ENCODE assay signal across 1 cellular context in the genomic region with DNA sequence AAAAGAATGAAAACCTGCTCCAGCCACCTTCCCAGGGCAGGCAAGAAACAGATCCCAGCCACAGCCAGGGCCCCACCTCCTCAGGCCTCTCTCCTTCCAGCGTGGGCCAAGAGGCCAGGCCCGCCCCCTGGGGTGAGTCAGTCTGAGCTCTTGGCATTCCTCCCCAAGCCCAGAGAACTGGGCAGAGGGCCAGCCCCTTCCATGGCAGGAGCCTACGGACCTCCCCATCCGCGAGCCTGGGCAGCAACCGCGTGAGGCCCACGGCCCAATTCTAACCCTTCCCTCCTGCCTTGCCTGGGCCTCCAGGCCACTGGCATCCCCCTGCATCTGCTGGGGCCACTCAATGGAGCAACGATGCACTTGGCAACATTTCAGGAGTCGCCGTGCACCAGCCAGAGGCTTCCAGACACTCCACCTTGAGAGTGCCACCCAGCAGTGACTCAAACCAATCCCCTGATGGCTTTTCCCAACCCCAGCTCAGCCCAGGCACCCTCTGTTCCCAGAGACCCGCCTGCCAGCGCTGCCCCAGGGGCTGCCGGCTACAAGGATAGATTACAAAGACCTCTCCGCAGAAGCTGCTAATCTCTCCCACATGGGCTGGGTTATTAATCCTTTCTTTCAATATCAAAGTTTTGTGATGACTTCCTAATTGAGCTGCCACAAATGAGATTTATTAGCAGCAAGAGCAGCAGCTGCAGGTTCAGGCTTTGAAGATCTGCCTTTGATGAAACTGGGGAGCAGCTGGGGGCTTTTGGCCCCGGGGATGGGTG.
A peak's percentile ranks its signal among the peaks of the same experiment; 100 is the strongest.
TF ChIP-seq lines count a peak whose summit lies in the region.

No MANE protein-coding gene starts in this region.

TF ChIP-seq in HEK293, 187 proteins besides CTCF, POLR2A, EP300 and RAD21 (continued from another document and continues in another):
- TF ChIP-seq, protein P1, sequence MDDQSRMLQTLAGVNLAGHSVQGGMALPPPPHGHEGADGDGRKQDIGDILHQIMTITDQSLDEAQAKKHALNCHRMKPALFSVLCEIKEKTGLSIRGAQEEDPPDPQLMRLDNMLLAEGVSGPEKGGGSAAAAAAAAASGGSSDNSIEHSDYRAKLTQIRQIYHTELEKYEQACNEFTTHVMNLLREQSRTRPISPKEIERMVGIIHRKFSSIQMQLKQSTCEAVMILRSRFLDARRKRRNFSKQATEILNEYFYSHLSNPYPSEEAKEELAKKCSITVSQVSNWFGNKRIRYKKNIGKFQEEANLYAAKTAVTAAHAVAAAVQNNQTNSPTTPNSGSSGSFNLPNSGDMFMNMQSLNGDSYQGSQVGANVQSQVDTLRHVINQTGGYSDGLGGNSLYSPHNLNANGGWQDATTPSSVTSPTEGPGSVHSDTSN (CRISPR knock-in tag; IDR thresholded peaks at IDR 0.05), result 0 out of 2 replicates have a peak, but pooled peaks have one; percentile 42
- peak; percentile 56 for TF ChIP-seq KLF1 (tag by site-specific recombination; IDR thresholded peaks at IDR 0.05)
- TF ChIP-seq ZNF837 (tag by site-specific recombination; IDR thresholded peaks at IDR 0.05), result no peak
- no peak for TF ChIP-seq ZNF121 (tag by site-specific recombination; IDR thresholded peaks at IDR 0.05)
- no peak for TF ChIP-seq ZNF596 (tag by site-specific recombination; IDR thresholded peaks at IDR 0.05)
- no peak for TF ChIP-seq ZNF354C (tag by site-specific recombination; IDR thresholded peaks at IDR 0.05; ENCODE audit: borderline replicate concordance, low read depth)
- TF ChIP-seq KLF9 (tag by site-specific recombination; IDR thresholded peaks at IDR 0.05; ENCODE audit: low read depth), result peak; percentile 80
- TF ChIP-seq ZNF660 (tag by site-specific recombination; IDR thresholded peaks at IDR 0.05), result no peak
- TF ChIP-seq YY1 (tag by site-specific recombination; IDR thresholded peaks at IDR 0.05), result no peak
- no peak for TF ChIP-seq ZNF239 (tag by site-specific recombination; IDR thresholded peaks at IDR 0.05)
- peak; percentile 90 for TF ChIP-seq ZFP69B (tag by site-specific recombination; IDR thresholded peaks at IDR 0.05)
- TF ChIP-seq, protein P2, sequence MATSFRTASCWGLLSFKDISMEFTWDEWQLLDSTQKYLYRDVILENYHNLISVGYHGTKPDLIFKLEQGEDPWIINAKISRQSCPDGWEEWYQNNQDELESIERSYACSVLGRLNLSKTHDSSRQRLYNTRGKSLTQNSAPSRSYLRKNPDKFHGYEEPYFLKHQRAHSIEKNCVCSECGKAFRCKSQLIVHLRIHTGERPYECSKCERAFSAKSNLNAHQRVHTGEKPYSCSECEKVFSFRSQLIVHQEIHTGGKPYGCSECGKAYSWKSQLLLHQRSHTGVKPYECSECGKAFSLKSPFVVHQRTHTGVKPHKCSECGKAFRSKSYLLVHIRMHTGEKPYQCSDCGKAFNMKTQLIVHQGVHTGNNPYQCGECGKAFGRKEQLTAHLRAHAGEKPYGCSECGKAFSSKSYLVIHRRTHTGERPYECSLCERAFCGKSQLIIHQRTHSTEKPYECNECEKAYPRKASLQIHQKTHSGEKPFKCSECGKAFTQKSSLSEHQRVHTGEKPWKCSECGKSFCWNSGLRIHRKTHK (tag by site-specific recombination; IDR thresholded peaks at IDR 0.05), result no peak
- TF ChIP-seq MYNN (tag by site-specific recombination; IDR thresholded peaks at IDR 0.05; ENCODE audit: borderline replicate concordance), result no peak
- peak; percentile 35; the same call in 1 of the 2 replicates for TF ChIP-seq YY2 (tag by site-specific recombination; IDR thresholded peaks at IDR 0.05)
- TF ChIP-seq ZNF701 (tag by site-specific recombination; IDR thresholded peaks at IDR 0.05), result no peak
- no peak for TF ChIP-seq HOXD13 (CRISPR knock-in tag; IDR thresholded peaks at IDR 0.05; ENCODE audit: borderline replicate concordance)
- TF ChIP-seq, protein P3, sequence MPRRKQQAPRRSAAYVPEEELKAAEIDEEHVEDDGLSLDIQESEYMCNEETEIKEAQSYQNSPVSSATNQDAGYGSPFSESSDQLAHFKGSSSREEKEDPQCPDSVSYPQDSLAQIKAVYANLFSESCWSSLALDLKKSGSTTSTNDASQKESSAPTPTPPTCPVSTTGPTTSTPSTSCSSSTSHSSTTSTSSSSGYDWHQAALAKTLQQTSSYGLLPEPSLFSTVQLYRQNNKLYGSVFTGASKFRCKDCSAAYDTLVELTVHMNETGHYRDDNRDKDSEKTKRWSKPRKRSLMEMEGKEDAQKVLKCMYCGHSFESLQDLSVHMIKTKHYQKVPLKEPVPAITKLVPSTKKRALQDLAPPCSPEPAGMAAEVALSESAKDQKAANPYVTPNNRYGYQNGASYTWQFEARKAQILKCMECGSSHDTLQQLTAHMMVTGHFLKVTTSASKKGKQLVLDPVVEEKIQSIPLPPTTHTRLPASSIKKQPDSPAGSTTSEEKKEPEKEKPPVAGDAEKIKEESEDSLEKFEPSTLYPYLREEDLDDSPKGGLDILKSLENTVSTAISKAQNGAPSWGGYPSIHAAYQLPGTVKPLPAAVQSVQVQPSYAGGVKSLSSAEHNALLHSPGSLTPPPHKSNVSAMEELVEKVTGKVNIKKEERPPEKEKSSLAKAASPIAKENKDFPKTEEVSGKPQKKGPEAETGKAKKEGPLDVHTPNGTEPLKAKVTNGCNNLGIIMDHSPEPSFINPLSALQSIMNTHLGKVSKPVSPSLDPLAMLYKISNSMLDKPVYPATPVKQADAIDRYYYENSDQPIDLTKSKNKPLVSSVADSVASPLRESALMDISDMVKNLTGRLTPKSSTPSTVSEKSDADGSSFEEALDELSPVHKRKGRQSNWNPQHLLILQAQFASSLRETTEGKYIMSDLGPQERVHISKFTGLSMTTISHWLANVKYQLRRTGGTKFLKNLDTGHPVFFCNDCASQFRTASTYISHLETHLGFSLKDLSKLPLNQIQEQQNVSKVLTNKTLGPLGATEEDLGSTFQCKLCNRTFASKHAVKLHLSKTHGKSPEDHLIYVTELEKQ (tag by site-specific recombination; IDR thresholded peaks at IDR 0.05; ENCODE audit: borderline replicate concordance), result no peak; the same call in 1 of the 2 replicates
- TF ChIP-seq, protein P4, sequence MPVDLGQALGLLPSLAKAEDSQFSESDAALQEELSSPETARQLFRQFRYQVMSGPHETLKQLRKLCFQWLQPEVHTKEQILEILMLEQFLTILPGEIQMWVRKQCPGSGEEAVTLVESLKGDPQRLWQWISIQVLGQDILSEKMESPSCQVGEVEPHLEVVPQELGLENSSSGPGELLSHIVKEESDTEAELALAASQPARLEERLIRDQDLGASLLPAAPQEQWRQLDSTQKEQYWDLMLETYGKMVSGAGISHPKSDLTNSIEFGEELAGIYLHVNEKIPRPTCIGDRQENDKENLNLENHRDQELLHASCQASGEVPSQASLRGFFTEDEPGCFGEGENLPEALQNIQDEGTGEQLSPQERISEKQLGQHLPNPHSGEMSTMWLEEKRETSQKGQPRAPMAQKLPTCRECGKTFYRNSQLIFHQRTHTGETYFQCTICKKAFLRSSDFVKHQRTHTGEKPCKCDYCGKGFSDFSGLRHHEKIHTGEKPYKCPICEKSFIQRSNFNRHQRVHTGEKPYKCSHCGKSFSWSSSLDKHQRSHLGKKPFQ (tag by site-specific recombination; IDR thresholded peaks at IDR 0.05), result no peak
- TF ChIP-seq, protein P5, sequence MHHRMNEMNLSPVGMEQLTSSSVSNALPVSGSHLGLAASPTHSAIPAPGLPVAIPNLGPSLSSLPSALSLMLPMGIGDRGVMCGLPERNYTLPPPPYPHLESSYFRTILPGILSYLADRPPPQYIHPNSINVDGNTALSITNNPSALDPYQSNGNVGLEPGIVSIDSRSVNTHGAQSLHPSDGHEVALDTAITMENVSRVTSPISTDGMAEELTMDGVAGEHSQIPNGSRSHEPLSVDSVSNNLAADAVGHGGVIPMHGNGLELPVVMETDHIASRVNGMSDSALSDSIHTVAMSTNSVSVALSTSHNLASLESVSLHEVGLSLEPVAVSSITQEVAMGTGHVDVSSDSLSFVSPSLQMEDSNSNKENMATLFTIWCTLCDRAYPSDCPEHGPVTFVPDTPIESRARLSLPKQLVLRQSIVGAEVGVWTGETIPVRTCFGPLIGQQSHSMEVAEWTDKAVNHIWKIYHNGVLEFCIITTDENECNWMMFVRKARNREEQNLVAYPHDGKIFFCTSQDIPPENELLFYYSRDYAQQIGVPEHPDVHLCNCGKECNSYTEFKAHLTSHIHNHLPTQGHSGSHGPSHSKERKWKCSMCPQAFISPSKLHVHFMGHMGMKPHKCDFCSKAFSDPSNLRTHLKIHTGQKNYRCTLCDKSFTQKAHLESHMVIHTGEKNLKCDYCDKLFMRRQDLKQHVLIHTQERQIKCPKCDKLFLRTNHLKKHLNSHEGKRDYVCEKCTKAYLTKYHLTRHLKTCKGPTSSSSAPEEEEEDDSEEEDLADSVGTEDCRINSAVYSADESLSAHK (tag by site-specific recombination; IDR thresholded peaks at IDR 0.05), result no peak
- TF ChIP-seq ZNF302 (tag by site-specific recombination; IDR thresholded peaks at IDR 0.05; ENCODE audit: low read depth), result no peak
- no peak for TF ChIP-seq ZNF571 (tag by site-specific recombination; IDR thresholded peaks at IDR 0.05)
- TF ChIP-seq, protein P6, sequence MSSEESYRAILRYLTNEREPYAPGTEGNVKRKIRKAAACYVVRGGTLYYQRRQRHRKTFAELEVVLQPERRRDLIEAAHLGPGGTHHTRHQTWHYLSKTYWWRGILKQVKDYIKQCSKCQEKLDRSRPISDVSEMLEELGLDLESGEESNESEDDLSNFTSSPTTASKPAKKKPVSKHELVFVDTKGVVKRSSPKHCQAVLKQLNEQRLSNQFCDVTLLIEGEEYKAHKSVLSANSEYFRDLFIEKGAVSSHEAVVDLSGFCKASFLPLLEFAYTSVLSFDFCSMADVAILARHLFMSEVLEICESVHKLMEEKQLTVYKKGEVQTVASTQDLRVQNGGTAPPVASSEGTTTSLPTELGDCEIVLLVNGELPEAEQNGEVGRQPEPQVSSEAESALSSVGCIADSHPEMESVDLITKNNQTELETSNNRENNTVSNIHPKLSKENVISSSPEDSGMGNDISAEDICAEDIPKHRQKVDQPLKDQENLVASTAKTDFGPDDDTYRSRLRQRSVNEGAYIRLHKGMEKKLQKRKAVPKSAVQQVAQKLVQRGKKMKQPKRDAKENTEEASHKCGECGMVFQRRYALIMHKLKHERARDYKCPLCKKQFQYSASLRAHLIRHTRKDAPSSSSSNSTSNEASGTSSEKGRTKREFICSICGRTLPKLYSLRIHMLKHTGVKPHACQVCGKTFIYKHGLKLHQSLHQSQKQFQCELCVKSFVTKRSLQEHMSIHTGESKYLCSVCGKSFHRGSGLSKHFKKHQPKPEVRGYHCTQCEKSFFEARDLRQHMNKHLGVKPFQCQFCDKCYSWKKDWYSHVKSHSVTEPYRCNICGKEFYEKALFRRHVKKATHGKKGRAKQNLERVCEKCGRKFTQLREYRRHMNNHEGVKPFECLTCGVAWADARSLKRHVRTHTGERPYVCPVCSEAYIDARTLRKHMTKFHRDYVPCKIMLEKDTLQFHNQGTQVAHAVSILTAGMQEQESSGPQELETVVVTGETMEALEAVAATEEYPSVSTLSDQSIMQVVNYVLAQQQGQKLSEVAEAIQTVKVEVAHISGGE (tag by site-specific recombination; conservative IDR thresholded peaks at IDR 0.05; ENCODE audit: low read depth), result no peak
- no peak for TF ChIP-seq ZNF768 (tag by site-specific recombination; IDR thresholded peaks at IDR 0.05)
- TF ChIP-seq OVOL3 (tag by site-specific recombination; IDR thresholded peaks at IDR 0.05), result no peak
- peak; percentile 66; the same call in 1 of the 2 replicates for TF ChIP-seq ZBTB20 (tag by site-specific recombination; IDR thresholded peaks at IDR 0.05)
- TF ChIP-seq ZNF2 (tag by site-specific recombination; IDR thresholded peaks at IDR 0.05), result no peak
- TF ChIP-seq, protein P7, sequence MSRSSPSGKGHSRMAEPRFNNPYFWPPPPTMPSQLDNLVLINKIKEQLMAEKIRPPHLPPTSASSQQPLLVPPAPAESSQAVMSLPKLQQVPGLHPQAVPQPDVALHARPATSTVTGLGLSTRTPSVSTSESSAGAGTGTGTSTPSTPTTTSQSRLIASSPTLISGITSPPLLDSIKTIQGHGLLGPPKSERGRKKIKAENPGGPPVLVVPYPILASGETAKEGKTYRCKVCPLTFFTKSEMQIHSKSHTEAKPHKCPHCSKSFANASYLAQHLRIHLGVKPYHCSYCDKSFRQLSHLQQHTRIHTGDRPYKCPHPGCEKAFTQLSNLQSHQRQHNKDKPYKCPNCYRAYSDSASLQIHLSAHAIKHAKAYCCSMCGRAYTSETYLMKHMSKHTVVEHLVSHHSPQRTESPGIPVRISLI (tag by site-specific recombination; IDR thresholded peaks at IDR 0.05), result no peak
- TF ChIP-seq GLIS2 (tag by site-specific recombination; IDR thresholded peaks at IDR 0.05), result peak; percentile 95
- TF ChIP-seq ZBTB7A (tag by site-specific recombination; IDR thresholded peaks at IDR 0.05; ENCODE audit: low read depth), result no peak
- no peak for TF ChIP-seq SCRT2 (tag by site-specific recombination; IDR thresholded peaks at IDR 0.05)
- no peak for TF ChIP-seq ZNF132 (tag by site-specific recombination; IDR thresholded peaks at IDR 0.05; ENCODE audit: borderline replicate concordance)
- TF ChIP-seq, protein P8, sequence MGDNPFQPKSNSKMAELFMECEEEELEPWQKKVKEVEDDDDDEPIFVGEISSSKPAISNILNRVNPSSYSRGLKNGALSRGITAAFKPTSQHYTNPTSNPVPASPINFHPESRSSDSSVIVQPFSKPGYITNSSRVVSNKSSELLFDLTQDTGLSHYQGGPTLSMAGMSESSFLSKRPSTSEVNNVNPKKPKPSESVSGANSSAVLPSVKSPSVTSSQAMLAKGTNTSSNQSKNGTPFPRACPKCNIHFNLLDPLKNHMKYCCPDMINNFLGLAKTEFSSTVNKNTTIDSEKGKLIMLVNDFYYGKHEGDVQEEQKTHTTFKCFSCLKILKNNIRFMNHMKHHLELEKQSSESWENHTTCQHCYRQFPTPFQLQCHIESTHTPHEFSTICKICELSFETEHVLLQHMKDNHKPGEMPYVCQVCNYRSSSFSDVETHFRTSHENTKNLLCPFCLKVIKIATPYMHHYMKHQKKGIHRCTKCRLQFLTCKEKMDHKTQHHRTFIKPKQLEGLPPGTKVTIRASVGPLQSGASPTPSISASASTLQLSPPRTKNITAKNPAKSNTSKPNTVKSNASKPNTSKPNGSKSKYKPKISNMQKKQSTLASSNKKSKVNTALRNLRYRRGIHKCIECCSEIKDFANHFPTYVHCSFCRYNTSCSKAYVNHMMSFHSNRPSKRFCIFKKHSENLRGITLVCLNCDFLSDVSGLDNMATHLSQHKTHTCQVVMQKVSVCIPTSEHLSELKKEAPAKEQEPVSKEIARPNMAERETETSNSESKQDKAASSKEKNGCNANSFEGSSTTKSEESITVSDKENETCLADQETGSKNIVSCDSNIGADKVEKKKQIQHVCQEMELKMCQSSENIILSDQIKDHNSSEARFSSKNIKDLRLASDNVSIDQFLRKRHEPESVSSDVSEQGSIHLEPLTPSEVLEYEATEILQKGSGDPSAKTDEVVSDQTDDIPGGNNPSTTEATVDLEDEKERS (tag by site-specific recombination; IDR thresholded peaks at IDR 0.05), result no peak
- TF ChIP-seq GLI4 (tag by site-specific recombination; IDR thresholded peaks at IDR 0.05), result no peak
- no peak for TF ChIP-seq ZNF623 (tag by site-specific recombination; IDR thresholded peaks at IDR 0.05)
- TF ChIP-seq ZNF548 (tag by site-specific recombination; IDR thresholded peaks at IDR 0.05), result no peak
- no peak for TF ChIP-seq ZNF530 (tag by site-specific recombination; IDR thresholded peaks at IDR 0.05; ENCODE audit: low read depth)
- no peak for TF ChIP-seq ZNF76 (tag by site-specific recombination; IDR thresholded peaks at IDR 0.05; ENCODE audit: borderline replicate concordance, low read depth)
